8 cellular contexts compared by ENCODE assay signal in genomic region chr18:31684279-31685096, GRCh38. TPM values are rescaled to one million over a fixed set of nuclear protein-coding genes. Genes with fewer than 3 reads are reported as not detected.
DNase-seq lines count a peak whose midpoint lies in the region; ATAC-seq lines count a peak whose summit lies in the region.

TSS of gene B4GALT6 (minus strand) at chr18:31684581. CDS start at chr18:31684426, 155 bp downstream.

- H3K27ac Mint-ChIP-seq in stimulated activated effector memory CD8-positive, alpha-beta T cell treated with anti-CD3 and anti-CD28 coated beads, Interleukin-12 subunit alpha, Interleukin-12 subunit beta, amount 100 ng/mL, for 72 hours = peak within 1 kb of the TSS; percentile 67

- ATAC-seq in GM21360 (IDR thresholded peaks at IDR 0.05; ENCODE audit: unreplicated experiment) = peak; percentile 39
- peak; percentile 24 for ATAC-seq in HG03565 (IDR thresholded peaks at IDR 0.05; ENCODE audit: unreplicated experiment)
- peak; percentile 22 for ATAC-seq in left colon
- peak; percentile 69 for ATAC-seq in stimulated activated effector memory CD8-positive, alpha-beta T cell treated with anti-CD3 and anti-CD28 coated beads, Interleukin-12 subunit alpha, Interleukin-12 subunit beta, amount 100 ng/mL, for 72 hours

- peaks cover 7% of the 10 kb centered on the region for H3K4me1 Mint-ChIP-seq in stimulated activated effector memory CD8-positive, alpha-beta T cell treated with anti-CD3 and anti-CD28 coated beads, Interleukin-12 subunit alpha, Interleukin-12 subunit beta, amount 100 ng/mL, for 72 hours

- DNase-seq in GDM1 (lab: John Stamatoyannopoulos, UW) (peak; percentile 58), SKM-1 (lab: John Stamatoyannopoulos, UW; ENCODE audit: unreplicated experiment) (peak; percentile 35), cerebellum (ENCODE audit: low spot score) (peak; percentile 49), left colon (peak; percentile 46 to 48), DMS79 (lab: John Stamatoyannopoulos, UW) (no peak)
- DNase-seq in stimulated activated effector memory CD8-positive, alpha-beta T cell treated with anti-CD3 and anti-CD28 coated beads, Interleukin-12 subunit alpha, Interleukin-12 subunit beta, amount 100 ng/mL, for 72 hours (ENCODE audit: low spot score in 2 of 2) = peak; percentile 10 to 53

- intact Hi-C loops in left colon (cut with DNase I, micrococcal nuclease) = no loop called here

- no peaks in the 10 kb centered on the region for H3K36me3 Mint-ChIP-seq in stimulated activated effector memory CD8-positive, alpha-beta T cell treated with anti-CD3 and anti-CD28 coated beads, Interleukin-12 subunit alpha, Interleukin-12 subunit beta, amount 100 ng/mL, for 72 hours

- H3K9me3 Mint-ChIP-seq in stimulated activated effector memory CD8-positive, alpha-beta T cell treated with anti-CD3 and anti-CD28 coated beads, Interleukin-12 subunit alpha, Interleukin-12 subunit beta, amount 100 ng/mL, for 72 hours = no peaks in the 10 kb centered on the region

- peak within 1 kb of the TSS; percentile 85 for H3K4me3 Mint-ChIP-seq in stimulated activated effector memory CD8-positive, alpha-beta T cell treated with anti-CD3 and anti-CD28 coated beads, Interleukin-12 subunit alpha, Interleukin-12 subunit beta, amount 100 ng/mL, for 72 hours

RNA-seq across cellular contexts. Expression of gene B4GALT6, which starts in this region (rescaled TPM):
- total RNA-seq in cerebellum (18.0 TPM), left colon (1 to 10 TPM; 5.2 to 6.0 TPM)
